ENCODE assay signal across 24 cellular contexts in genomic region chr7:155751409-155751808, GRCh38.
"Had no signal": no experiment of that assay in that cellular context is flagged by ENCODE, and none has a peak within 500 bp of the region (broad histone marks: within the 10 kb centered on the region; RNA-seq: fewer than 3 reads in every experiment).

No MANE protein-coding gene starts in this region.

- DNase-seq: activated CD4-positive, alpha-beta memory T cell treated with anti-CD3 and anti-CD28 coated beads for 36 hours; activated CD4-positive, alpha-beta T cell treated with anti-CD3 and anti-CD28 coated beads for 4 hours; activated CD4-positive, CD25-positive, alpha-beta regulatory T cell; activated CD8-positive, alpha-beta memory T cell treated with anti-CD3 and anti-CD28 coated beads, Interleukin-2, amount 10 ng/mL, durations not matched to agents 7 days and 5 days; activated naive CD4-positive, alpha-beta T cell treated with anti-CD3 and anti-CD28 coated beads for 36 hours; activated T-cell treated with anti-CD3 and anti-CD28 coated beads for 4 hours; cortex of kidney; head of caudate nucleus; hypothalamus; left ventricle myocardium superior; mammary epithelial cell; ovary; psoas muscle; right cardiac atrium; stimulated activated CD4-positive, alpha-beta T cell treated with anti-CD3 and anti-CD28 coated beads, Interleukin-12 subunit alpha, Interleukin-12 subunit beta, amount 100 ng/mL, for 4 hours; stimulated activated CD4-positive, alpha-beta T cell treated with anti-CD3 and anti-CD28 coated beads, Interleukin-4, amount 100 ng/mL, for 4 hours; T-helper 9 cell; testis; trophoblast cell; uterus had no signal

- ATAC-seq: activated CD8-positive, alpha-beta memory T cell treated with anti-CD3 and anti-CD28 coated beads, Interleukin-2, amount 10 ng/mL, durations not matched to agents 7 days and 5 days; gastroesophageal sphincter; left ventricle myocardium superior; psoas muscle; right cardiac atrium had no signal

- H3K27ac ChIP-seq: epithelial cell of prostate, gastroesophageal sphincter, neutrophil, ovary, psoas muscle, testis, uterus had no signal

- H3K9me3 ChIP-seq: gastroesophageal sphincter, neutrophil, ovary, psoas muscle, testis, uterus had no signal

- H3K27ac Mint-ChIP-seq: activated CD4-positive, alpha-beta memory T cell treated with anti-CD3 and anti-CD28 coated beads for 36 hours; activated CD8-positive, alpha-beta memory T cell treated with anti-CD3 and anti-CD28 coated beads, Interleukin-2, amount 10 ng/mL, durations not matched to agents 7 days and 5 days; activated naive CD4-positive, alpha-beta T cell treated with anti-CD3 and anti-CD28 coated beads for 36 hours; nephron had no signal

- H3K27me3 Mint-ChIP-seq: activated CD4-positive, alpha-beta memory T cell treated with anti-CD3 and anti-CD28 coated beads for 36 hours; activated CD8-positive, alpha-beta memory T cell treated with anti-CD3 and anti-CD28 coated beads, Interleukin-2, amount 10 ng/mL, durations not matched to agents 7 days and 5 days had no signal

- H3K4me3 Mint-ChIP-seq: activated CD4-positive, alpha-beta memory T cell treated with anti-CD3 and anti-CD28 coated beads for 36 hours; activated CD8-positive, alpha-beta memory T cell treated with anti-CD3 and anti-CD28 coated beads, Interleukin-2, amount 10 ng/mL, durations not matched to agents 7 days and 5 days; activated naive CD4-positive, alpha-beta T cell treated with anti-CD3 and anti-CD28 coated beads for 36 hours; nephron had no signal

- H3K36me3 ChIP-seq: ovary, uterus had no signal

- H3K4me3 ChIP-seq: gastroesophageal sphincter, ovary, psoas muscle, testis, uterus had no signal

- H3K27me3 ChIP-seq: gastroesophageal sphincter, neutrophil, ovary, testis, uterus had no signal

- H3K9me3 Mint-ChIP-seq: activated CD4-positive, alpha-beta memory T cell treated with anti-CD3 and anti-CD28 coated beads for 36 hours; activated naive CD4-positive, alpha-beta T cell treated with anti-CD3 and anti-CD28 coated beads for 36 hours; nephron had no signal

- H3K4me1 ChIP-seq: testis had no signal
